16 cellular contexts compared by ENCODE assay signal in the genomic region with DNA sequence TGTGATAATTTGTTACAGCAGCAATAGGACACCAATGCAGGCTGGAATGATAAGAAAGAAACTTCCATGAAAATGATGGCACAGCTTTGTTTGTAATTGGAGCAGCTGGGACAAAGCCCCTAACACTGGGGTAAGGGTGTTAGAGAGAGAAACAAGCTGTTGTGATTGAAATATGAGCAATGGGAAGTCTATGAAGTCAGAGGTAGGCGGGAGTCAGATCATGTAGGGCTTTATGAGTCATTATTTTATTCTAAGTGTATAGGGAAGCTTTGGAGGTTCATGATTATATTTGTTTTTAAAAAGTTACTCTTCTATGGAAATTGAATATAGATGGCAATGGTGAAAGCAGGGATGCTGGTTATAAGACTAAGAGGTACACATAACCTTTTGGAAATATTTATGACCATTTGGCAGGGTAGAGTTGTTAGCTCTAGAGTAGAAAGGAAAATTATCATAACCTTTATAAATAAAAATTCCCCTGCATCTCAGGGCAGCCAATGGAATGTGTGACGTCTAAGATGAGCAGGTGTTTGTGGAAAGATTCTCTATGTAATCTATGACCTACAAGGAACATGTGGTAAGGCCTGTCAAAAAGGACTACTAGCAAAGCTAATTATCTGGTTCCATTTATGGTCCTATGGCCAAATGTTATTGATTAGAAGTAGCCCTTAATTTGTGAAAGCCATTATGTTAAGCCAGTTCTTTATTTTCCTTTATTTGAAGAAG.
"Had no signal": no experiment of that assay in that cellular context is flagged by ENCODE, and none has a peak within 500 bp of the region (broad histone marks: within the 10 kb centered on the region; RNA-seq: fewer than 3 reads in every experiment).

No MANE protein-coding gene starts in this region.

- ATAC-seq: activated CD4-positive, alpha-beta T cell treated with anti-CD3 and anti-CD28 coated beads for 36 hours; activated CD8-positive, alpha-beta memory T cell treated with anti-CD3 and anti-CD28 coated beads, Interleukin-2, amount 10 ng/mL, durations not matched to agents 7 days and 5 days; left lobe of liver; natural killer cell treated with Interleukin-12 subunit alpha and Interleukin-12 subunit beta and Interleukin-15 and Interleukin-18, amount 100 ng/mL, for 72 hours; T-helper 17 cell; upper lobe of right lung had no signal

- H3K36me3 ChIP-seq: thoracic aorta, upper lobe of right lung had no signal

- DNase-seq: activated CD4-positive, alpha-beta memory T cell treated with anti-CD3 and anti-CD28 coated beads for 36 hours; activated CD4-positive, alpha-beta T cell treated with anti-CD3 and anti-CD28 coated beads for 36 hours; activated CD8-positive, alpha-beta memory T cell treated with anti-CD3 and anti-CD28 coated beads, Interleukin-2, amount 10 ng/mL, durations not matched to agents 7 days and 5 days; activated naive CD4-positive, alpha-beta T cell treated with anti-CD3 and anti-CD28 coated beads, Interleukin-2, amount 10 ng/mL, durations not matched to agents 7 days and 5 days; activated T-cell treated with anti-CD3 and anti-CD28 coated beads, Interleukin-2, amount 50 U/mL, for 1 hour; central memory CD4-positive, alpha-beta T cell; cortex of kidney; effector CD8-positive, alpha-beta T cell; islet precursor cell; stimulated activated CD4-positive, alpha-beta T cell treated with anti-CD3 and anti-CD28 coated beads, Interleukin-12 subunit alpha, Interleukin-12 subunit beta, amount 100 ng/mL, for 4 hours; stimulated activated CD4-positive, alpha-beta T cell treated with anti-CD3 and anti-CD28 coated beads, Interleukin-2, amount 100 ng/mL, for 24 hours; T-helper 17 cell; upper lobe of right lung had no signal

- H3K4me3 ChIP-seq: thoracic aorta, upper lobe of right lung had no signal

- H3K27ac ChIP-seq: thoracic aorta, upper lobe of right lung had no signal

- H3K4me1 ChIP-seq: upper lobe of right lung had no signal

- H3K27me3 ChIP-seq: upper lobe of right lung had no signal

- H3K9me3 ChIP-seq: thoracic aorta, upper lobe of right lung had no signal
